34 cellular contexts compared by ENCODE assay signal in the genomic region with DNA sequence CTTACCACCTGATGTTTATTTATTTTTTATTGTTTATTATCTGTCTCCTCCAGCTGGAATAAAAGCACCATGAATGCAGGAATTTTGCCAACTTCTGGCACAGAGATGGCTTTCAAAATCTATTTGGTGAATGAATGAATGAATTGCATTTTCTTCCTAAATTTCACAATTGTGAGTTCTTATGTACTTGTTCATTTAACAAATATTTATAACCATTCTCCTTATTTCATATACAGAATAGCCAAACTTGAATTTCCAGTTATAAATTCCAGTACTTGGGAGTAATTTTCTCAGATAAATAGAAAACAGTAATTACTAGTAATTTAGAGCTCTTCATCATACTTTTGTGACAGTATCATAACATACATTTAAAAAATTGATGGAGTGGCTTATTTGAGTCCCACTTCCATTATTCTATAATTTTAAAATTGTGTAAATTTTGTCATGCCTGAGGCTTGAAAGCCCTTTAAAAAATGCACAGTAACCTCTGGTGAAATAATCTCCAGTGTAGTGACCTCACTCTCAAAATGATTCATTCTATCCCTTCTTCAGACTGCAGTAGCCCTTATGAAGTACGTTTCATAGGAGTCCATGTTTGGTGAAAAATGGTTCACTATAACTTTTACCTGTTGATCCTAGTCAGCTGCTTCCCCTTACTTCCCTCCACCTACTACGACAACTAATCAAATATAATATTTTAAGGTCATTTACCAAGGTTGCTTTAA. TPM values are rescaled to one million over a fixed set of nuclear protein-coding genes. Genes with fewer than 3 reads are reported as not detected.
"Had no signal": no experiment of that assay in that cellular context is flagged by ENCODE, and none has a peak within 500 bp of the region (broad histone marks: within the 10 kb centered on the region; RNA-seq: fewer than 3 reads in every experiment).

No MANE protein-coding gene starts in this region.

- H3K36me3 Mint-ChIP-seq: activated CD4-positive, alpha-beta memory T cell treated with anti-CD3 and anti-CD28 coated beads for 36 hours; activated naive CD8-positive, alpha-beta T cell treated with anti-CD3 and anti-CD28 coated beads for 36 hours; stimulated activated memory B cell treated with anti-CD40 and anti-IgM and Interleukin-4, amounts not matched to agents 10 μg/mL and 1 μg/mL and 100 μg/mL, for 72 hours had no signal

- DNase-seq: activated CD4-positive, alpha-beta memory T cell treated with anti-CD3 and anti-CD28 coated beads for 36 hours; activated CD4-positive, alpha-beta T cell treated with anti-CD3 and anti-CD28 coated beads, Interleukin-2, amount 10 ng/mL, durations not matched to agents 24 days and 14 days; activated CD4-positive, CD25-positive, alpha-beta regulatory T cell treated with anti-CD3 and anti-CD28 coated beads, Interleukin-2, amount 50 U/mL, for 72 hours; activated CD8-positive, alpha-beta memory T cell treated with anti-CD3 and anti-CD28 coated beads, Interleukin-2, amount 50 U/mL, for 4 hours; activated effector memory CD4-positive, alpha-beta T cell treated with anti-CD3 and anti-CD28 coated beads, Interleukin-2, amount 50 U/mL, for 16 hours; activated naive CD4-positive, alpha-beta T cell treated with anti-CD3 and anti-CD28 coated beads for 36 hours; activated naive CD8-positive, alpha-beta T cell treated with anti-CD3 and anti-CD28 coated beads for 36 hours; activated T-cell treated with anti-CD3 and anti-CD28 coated beads, Interleukin-2, amount 50 U/mL, for 1 hour; endodermal cell; head of caudate nucleus; hypothalamus; left ventricle myocardium inferior; mesendoderm; nephron progenitor cell; ovary; right lobe of liver; stimulated activated CD4-positive, alpha-beta T cell treated with anti-CD3 and anti-CD28 coated beads, Interleukin-4, amount 100 ng/mL, for 24 hours; stimulated activated CD8-positive, alpha-beta memory T cell treated with anti-CD3 and anti-CD28 coated beads, Interleukin-4, amount 100 ng/mL, for 48 hours; stimulated activated naive CD8-positive, alpha-beta T cell treated with anti-CD3 and anti-CD28 coated beads, Interleukin-15, amount 100 ng/mL, for 72 hours; substantia nigra; SW 1271; T-helper 17 cell; T1000; upper lobe of left lung had no signal

- H3K4me3 Mint-ChIP-seq: activated CD4-positive, alpha-beta memory T cell treated with anti-CD3 and anti-CD28 coated beads for 36 hours; activated CD4-positive, alpha-beta T cell treated with anti-CD3 and anti-CD28 coated beads, Interleukin-2, amount 10 ng/mL, durations not matched to agents 24 days and 14 days; activated naive CD4-positive, alpha-beta T cell treated with anti-CD3 and anti-CD28 coated beads for 36 hours; activated naive CD8-positive, alpha-beta T cell treated with anti-CD3 and anti-CD28 coated beads for 36 hours; activated T-helper 1 cell treated with anti-CD3 and anti-CD28 coated beads, Interleukin-12 subunit alpha, Interleukin-12 subunit beta, Interleukin-2, Interleukin-4 antibody, amounts not matched to agents 30 ng/mL and 10 ng/mL and 1 ng/mL, durations not matched to agents 14 hours and 24 hours and 36 hours; central memory CD8-positive, alpha-beta T cell; dendritic cell treated with granulocyte-macrophage colony-stimulating factor and Interleukin-4, amounts not matched to agents 40 ng/mL and 50 ng/mL, for 4 days; endodermal cell; nephron progenitor cell; stimulated activated memory B cell treated with anti-CD40 and anti-IgM and Interleukin-4, amounts not matched to agents 10 μg/mL and 1 μg/mL and 100 μg/mL, for 72 hours; stimulated activated naive CD8-positive, alpha-beta T cell treated with anti-CD3 and anti-CD28 coated beads, Interleukin-15, amount 100 ng/mL, for 72 hours; T-helper 17 cell had no signal

- H3K27me3 Mint-ChIP-seq: dendritic cell treated with granulocyte-macrophage colony-stimulating factor and Interleukin-4, amounts not matched to agents 40 ng/mL and 50 ng/mL, for 4 days; progenitor cell of endocrine pancreas had no signal

- ATAC-seq: right lobe of liver; stimulated activated memory B cell treated with anti-CD40 and anti-IgM and Interleukin-4, amounts not matched to agents 10 μg/mL and 1 μg/mL and 100 μg/mL, for 72 hours; stimulated activated naive CD8-positive, alpha-beta T cell treated with anti-CD3 and anti-CD28 coated beads, Interleukin-15, amount 100 ng/mL, for 72 hours; T-helper 17 cell had no signal

- H3K4me1 ChIP-seq: esophagus muscularis mucosa, left ventricle myocardium inferior, right lobe of liver, upper lobe of left lung, vagina had no signal

- H3K4me3 ChIP-seq: esophagus muscularis mucosa, left ventricle myocardium inferior, lung, ovary, right lobe of liver, skin epidermis, upper lobe of left lung, vagina had no signal

- H3K4me1 Mint-ChIP-seq: activated CD4-positive, alpha-beta T cell treated with anti-CD3 and anti-CD28 coated beads, Interleukin-2, amount 10 ng/mL, durations not matched to agents 24 days and 14 days; activated naive CD8-positive, alpha-beta T cell treated with anti-CD3 and anti-CD28 coated beads for 36 hours; central memory CD8-positive, alpha-beta T cell; endodermal cell; nephron progenitor cell; stimulated activated memory B cell treated with anti-CD40 and anti-IgM and Interleukin-4, amounts not matched to agents 10 μg/mL and 1 μg/mL and 100 μg/mL, for 72 hours; stimulated activated naive CD8-positive, alpha-beta T cell treated with anti-CD3 and anti-CD28 coated beads, Interleukin-15, amount 100 ng/mL, for 72 hours; T-helper 17 cell had no signal

- H3K27me3 ChIP-seq: esophagus muscularis mucosa, ovary, right lobe of liver, upper lobe of left lung, vagina had no signal

- H3K9me3 ChIP-seq: right lobe of liver had no signal

- H3K9me3 Mint-ChIP-seq: activated CD4-positive, alpha-beta T cell treated with anti-CD3 and anti-CD28 coated beads, Interleukin-2, amount 10 ng/mL, durations not matched to agents 24 days and 14 days; activated T-helper 1 cell treated with anti-CD3 and anti-CD28 coated beads, Interleukin-12 subunit alpha, Interleukin-12 subunit beta, Interleukin-2, Interleukin-4 antibody, amounts not matched to agents 30 ng/mL and 10 ng/mL and 1 ng/mL, durations not matched to agents 14 hours and 24 hours and 36 hours; central memory CD8-positive, alpha-beta T cell had no signal

- H3K27ac ChIP-seq: esophagus muscularis mucosa, left ventricle myocardium inferior, ovary, right lobe of liver, skin epidermis, upper lobe of left lung, vagina had no signal

- H3K36me3 ChIP-seq: esophagus muscularis mucosa, left ventricle myocardium inferior, ovary, right lobe of liver, upper lobe of left lung, vagina had no signal

- H3K27ac Mint-ChIP-seq: activated CD4-positive, alpha-beta memory T cell treated with anti-CD3 and anti-CD28 coated beads for 36 hours; activated CD4-positive, alpha-beta T cell treated with anti-CD3 and anti-CD28 coated beads, Interleukin-2, amount 10 ng/mL, durations not matched to agents 24 days and 14 days; activated naive CD4-positive, alpha-beta T cell treated with anti-CD3 and anti-CD28 coated beads for 36 hours; activated naive CD8-positive, alpha-beta T cell treated with anti-CD3 and anti-CD28 coated beads for 36 hours; activated T-helper 1 cell treated with anti-CD3 and anti-CD28 coated beads, Interleukin-12 subunit alpha, Interleukin-12 subunit beta, Interleukin-2, Interleukin-4 antibody, amounts not matched to agents 30 ng/mL and 10 ng/mL and 1 ng/mL, durations not matched to agents 14 hours and 24 hours and 36 hours; endodermal cell; nephron progenitor cell; progenitor cell of endocrine pancreas; stimulated activated memory B cell treated with anti-CD40 and anti-IgM and Interleukin-4, amounts not matched to agents 10 μg/mL and 1 μg/mL and 100 μg/mL, for 72 hours; stimulated activated naive CD8-positive, alpha-beta T cell treated with anti-CD3 and anti-CD28 coated beads, Interleukin-15, amount 100 ng/mL, for 72 hours; T-helper 17 cell had no signal

RNA-seq across cellular contexts. Expression of gene STEAP4, which starts 46.9 kb away (rescaled TPM):
- total RNA-seq: activated CD4-positive, alpha-beta memory T cell treated with anti-CD3 and anti-CD28 coated beads for 36 hours; activated CD8-positive, alpha-beta memory T cell treated with anti-CD3 and anti-CD28 coated beads for 36 hours; activated naive CD4-positive, alpha-beta T cell treated with anti-CD3 and anti-CD28 coated beads for 36 hours; activated naive CD8-positive, alpha-beta T cell treated with anti-CD3 and anti-CD28 coated beads for 36 hours; endodermal cell; progenitor cell of endocrine pancreas had no signal
